In the genomic region with DNA sequence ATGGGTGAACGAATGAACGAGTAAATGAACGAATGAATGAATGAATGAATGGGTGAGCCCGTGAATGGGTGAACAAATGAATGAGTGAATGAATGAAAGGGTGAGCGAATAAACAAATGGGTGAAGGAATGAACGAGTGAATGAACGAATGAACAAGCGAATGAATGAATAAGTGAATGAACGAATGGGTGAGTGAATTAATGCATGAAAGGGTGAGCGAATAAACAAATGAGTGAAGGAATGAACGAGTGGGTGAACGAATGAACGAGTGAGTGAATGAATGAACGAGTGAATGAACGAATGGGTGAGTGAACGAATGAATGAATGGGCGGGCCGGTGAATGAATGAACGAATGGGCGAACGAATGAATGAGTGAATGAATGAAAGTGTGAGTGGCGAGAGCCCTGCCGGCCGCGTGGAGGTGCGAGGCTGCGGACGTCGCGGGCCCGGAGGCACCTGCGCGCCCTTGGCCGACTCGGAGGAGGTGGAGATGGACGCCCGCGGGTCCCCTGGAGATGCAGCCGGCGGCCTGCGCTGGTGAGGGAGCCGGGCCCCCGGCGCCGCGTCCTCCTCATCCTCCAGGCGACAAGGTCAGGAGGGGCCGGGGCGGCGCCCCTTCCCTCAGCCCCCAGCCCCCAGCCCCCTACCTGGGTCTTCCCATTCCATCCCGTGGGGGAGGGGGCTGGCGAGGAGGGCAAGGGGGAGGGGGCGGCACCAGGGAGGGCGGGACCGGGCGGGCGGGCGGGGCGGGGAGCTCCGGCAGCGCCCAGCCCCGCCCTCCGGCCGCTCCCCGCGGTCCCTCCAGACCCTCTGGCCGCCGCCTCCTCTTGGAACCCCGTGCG, we compare ENCODE assay signal across 2 cellular contexts.
TF ChIP-seq lines count a peak whose summit lies in the region.

No MANE protein-coding gene starts in this region.

TF ChIP-seq in HEK293, 187 proteins besides CTCF, POLR2A, EP300 and RAD21 (continued from another document and continues in another):
- TF ChIP-seq, protein P1, sequence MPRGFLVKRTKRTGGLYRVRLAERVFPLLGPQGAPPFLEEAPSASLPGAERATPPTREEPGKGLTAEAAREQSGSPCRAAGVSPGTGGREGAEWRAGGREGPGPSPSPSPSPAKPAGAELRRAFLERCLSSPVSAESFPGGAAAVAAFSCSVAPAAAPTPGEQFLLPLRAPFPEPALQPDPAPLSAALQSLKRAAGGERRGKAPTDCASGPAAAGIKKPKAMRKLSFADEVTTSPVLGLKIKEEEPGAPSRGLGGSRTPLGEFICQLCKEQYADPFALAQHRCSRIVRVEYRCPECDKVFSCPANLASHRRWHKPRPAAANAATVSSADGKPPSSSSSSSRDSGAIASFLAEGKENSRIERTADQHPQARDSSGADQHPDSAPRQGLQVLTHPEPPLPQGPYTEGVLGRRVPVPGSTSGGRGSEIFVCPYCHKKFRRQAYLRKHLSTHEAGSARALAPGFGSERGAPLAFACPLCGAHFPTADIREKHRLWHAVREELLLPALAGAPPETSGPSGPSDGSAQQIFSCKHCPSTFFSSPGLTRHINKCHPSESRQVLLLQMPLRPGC (tag by site-specific recombination; IDR thresholded peaks at IDR 0.05) = peak; percentile 69; the same call in 1 of the 2 replicates
- TF ChIP-seq ZNF701 (tag by site-specific recombination; IDR thresholded peaks at IDR 0.05) = no peak
- no peak for TF ChIP-seq ZNF138 (tag by site-specific recombination; IDR thresholded peaks at IDR 0.05; ENCODE audit: borderline replicate concordance)
- TF ChIP-seq, protein P2, sequence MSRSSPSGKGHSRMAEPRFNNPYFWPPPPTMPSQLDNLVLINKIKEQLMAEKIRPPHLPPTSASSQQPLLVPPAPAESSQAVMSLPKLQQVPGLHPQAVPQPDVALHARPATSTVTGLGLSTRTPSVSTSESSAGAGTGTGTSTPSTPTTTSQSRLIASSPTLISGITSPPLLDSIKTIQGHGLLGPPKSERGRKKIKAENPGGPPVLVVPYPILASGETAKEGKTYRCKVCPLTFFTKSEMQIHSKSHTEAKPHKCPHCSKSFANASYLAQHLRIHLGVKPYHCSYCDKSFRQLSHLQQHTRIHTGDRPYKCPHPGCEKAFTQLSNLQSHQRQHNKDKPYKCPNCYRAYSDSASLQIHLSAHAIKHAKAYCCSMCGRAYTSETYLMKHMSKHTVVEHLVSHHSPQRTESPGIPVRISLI (tag by site-specific recombination; IDR thresholded peaks at IDR 0.05) = no peak
- no peak for TF ChIP-seq ZSCAN30 (tag by site-specific recombination; IDR thresholded peaks at IDR 0.05)
- TF ChIP-seq ZNF354C (tag by site-specific recombination; IDR thresholded peaks at IDR 0.05; ENCODE audit: borderline replicate concordance, low read depth) = no peak
- no peak for TF ChIP-seq ZNF423 (tag by site-specific recombination; IDR thresholded peaks at IDR 0.05)
- TF ChIP-seq, protein P3, sequence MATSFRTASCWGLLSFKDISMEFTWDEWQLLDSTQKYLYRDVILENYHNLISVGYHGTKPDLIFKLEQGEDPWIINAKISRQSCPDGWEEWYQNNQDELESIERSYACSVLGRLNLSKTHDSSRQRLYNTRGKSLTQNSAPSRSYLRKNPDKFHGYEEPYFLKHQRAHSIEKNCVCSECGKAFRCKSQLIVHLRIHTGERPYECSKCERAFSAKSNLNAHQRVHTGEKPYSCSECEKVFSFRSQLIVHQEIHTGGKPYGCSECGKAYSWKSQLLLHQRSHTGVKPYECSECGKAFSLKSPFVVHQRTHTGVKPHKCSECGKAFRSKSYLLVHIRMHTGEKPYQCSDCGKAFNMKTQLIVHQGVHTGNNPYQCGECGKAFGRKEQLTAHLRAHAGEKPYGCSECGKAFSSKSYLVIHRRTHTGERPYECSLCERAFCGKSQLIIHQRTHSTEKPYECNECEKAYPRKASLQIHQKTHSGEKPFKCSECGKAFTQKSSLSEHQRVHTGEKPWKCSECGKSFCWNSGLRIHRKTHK (tag by site-specific recombination; IDR thresholded peaks at IDR 0.05) = no peak
- TF ChIP-seq, protein P4, sequence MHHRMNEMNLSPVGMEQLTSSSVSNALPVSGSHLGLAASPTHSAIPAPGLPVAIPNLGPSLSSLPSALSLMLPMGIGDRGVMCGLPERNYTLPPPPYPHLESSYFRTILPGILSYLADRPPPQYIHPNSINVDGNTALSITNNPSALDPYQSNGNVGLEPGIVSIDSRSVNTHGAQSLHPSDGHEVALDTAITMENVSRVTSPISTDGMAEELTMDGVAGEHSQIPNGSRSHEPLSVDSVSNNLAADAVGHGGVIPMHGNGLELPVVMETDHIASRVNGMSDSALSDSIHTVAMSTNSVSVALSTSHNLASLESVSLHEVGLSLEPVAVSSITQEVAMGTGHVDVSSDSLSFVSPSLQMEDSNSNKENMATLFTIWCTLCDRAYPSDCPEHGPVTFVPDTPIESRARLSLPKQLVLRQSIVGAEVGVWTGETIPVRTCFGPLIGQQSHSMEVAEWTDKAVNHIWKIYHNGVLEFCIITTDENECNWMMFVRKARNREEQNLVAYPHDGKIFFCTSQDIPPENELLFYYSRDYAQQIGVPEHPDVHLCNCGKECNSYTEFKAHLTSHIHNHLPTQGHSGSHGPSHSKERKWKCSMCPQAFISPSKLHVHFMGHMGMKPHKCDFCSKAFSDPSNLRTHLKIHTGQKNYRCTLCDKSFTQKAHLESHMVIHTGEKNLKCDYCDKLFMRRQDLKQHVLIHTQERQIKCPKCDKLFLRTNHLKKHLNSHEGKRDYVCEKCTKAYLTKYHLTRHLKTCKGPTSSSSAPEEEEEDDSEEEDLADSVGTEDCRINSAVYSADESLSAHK (tag by site-specific recombination; IDR thresholded peaks at IDR 0.05) = no peak
- no peak for TF ChIP-seq ZNF23 (tag by site-specific recombination; IDR thresholded peaks at IDR 0.05; ENCODE audit: borderline replicate concordance)
- TF ChIP-seq, protein P5, sequence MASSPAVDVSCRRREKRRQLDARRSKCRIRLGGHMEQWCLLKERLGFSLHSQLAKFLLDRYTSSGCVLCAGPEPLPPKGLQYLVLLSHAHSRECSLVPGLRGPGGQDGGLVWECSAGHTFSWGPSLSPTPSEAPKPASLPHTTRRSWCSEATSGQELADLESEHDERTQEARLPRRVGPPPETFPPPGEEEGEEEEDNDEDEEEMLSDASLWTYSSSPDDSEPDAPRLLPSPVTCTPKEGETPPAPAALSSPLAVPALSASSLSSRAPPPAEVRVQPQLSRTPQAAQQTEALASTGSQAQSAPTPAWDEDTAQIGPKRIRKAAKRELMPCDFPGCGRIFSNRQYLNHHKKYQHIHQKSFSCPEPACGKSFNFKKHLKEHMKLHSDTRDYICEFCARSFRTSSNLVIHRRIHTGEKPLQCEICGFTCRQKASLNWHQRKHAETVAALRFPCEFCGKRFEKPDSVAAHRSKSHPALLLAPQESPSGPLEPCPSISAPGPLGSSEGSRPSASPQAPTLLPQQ (tag by site-specific recombination; IDR thresholded peaks at IDR 0.05) = 0 out of 2 replicates have a peak, but pooled peaks have one; percentile 10
- TF ChIP-seq, protein P6, sequence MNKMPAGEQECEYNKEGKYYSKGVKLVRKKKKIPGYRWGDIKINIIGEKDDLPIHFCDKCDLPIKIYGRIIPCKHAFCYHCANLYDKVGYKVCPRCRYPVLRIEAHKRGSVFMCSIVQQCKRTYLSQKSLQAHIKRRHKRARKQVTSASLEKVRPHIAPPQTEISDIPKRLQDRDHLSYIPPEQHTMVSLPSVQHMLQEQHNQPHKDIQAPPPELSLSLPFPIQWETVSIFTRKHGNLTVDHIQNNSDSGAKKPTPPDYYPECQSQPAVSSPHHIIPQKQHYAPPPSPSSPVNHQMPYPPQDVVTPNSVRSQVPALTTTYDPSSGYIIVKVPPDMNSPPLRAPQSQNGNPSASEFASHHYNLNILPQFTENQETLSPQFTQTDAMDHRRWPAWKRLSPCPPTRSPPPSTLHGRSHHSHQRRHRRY (tag by site-specific recombination; IDR thresholded peaks at IDR 0.05) = no peak
- TF ChIP-seq ZSCAN23 (tag by site-specific recombination; IDR thresholded peaks at IDR 0.05) = no peak

TF ChIP-seq in K562, 482 proteins besides CTCF, POLR2A, EP300 and RAD21 (continued from another document and continues in another):
- TF ChIP-seq RNF2 (IDR thresholded peaks at IDR 0.05) (no peak), HDAC1 (IDR thresholded peaks at IDR 0.05) (peak in 1 of 2 experiments; percentile 42; a peak in 1 of 4 replicates), TARDBP (IDR thresholded peaks at IDR 0.05) (no peak), KAT7 (CRISPR knock-in tag; IDR thresholded peaks at IDR 0.05; ENCODE audit: borderline replicate concordance) (no peak), CC2D1A (IDR thresholded peaks at IDR 0.05) (0 out of 2 replicates have a peak, but pooled peaks have one; percentile 37), POLR2H (tag; IDR thresholded peaks at IDR 0.05; ENCODE audit: low read depth) (no peak), SREBF2 (CRISPR knock-in tag; IDR thresholded peaks at IDR 0.05) (no peak), L3MBTL2 (IDR thresholded peaks at IDR 0.05) (peak; percentile 91), KDM5B (IDR thresholded peaks at IDR 0.05; ENCODE audit: insufficient replicate concordance, low read depth, low read length) (no peak), TAF1 (IDR thresholded peaks at IDR 0.05; ENCODE audit: control insufficient read depth, extremely low read depth, insufficient read depth, low read length, severe bottlenecking) (no peak)
- TF ChIP-seq, protein P7, sequence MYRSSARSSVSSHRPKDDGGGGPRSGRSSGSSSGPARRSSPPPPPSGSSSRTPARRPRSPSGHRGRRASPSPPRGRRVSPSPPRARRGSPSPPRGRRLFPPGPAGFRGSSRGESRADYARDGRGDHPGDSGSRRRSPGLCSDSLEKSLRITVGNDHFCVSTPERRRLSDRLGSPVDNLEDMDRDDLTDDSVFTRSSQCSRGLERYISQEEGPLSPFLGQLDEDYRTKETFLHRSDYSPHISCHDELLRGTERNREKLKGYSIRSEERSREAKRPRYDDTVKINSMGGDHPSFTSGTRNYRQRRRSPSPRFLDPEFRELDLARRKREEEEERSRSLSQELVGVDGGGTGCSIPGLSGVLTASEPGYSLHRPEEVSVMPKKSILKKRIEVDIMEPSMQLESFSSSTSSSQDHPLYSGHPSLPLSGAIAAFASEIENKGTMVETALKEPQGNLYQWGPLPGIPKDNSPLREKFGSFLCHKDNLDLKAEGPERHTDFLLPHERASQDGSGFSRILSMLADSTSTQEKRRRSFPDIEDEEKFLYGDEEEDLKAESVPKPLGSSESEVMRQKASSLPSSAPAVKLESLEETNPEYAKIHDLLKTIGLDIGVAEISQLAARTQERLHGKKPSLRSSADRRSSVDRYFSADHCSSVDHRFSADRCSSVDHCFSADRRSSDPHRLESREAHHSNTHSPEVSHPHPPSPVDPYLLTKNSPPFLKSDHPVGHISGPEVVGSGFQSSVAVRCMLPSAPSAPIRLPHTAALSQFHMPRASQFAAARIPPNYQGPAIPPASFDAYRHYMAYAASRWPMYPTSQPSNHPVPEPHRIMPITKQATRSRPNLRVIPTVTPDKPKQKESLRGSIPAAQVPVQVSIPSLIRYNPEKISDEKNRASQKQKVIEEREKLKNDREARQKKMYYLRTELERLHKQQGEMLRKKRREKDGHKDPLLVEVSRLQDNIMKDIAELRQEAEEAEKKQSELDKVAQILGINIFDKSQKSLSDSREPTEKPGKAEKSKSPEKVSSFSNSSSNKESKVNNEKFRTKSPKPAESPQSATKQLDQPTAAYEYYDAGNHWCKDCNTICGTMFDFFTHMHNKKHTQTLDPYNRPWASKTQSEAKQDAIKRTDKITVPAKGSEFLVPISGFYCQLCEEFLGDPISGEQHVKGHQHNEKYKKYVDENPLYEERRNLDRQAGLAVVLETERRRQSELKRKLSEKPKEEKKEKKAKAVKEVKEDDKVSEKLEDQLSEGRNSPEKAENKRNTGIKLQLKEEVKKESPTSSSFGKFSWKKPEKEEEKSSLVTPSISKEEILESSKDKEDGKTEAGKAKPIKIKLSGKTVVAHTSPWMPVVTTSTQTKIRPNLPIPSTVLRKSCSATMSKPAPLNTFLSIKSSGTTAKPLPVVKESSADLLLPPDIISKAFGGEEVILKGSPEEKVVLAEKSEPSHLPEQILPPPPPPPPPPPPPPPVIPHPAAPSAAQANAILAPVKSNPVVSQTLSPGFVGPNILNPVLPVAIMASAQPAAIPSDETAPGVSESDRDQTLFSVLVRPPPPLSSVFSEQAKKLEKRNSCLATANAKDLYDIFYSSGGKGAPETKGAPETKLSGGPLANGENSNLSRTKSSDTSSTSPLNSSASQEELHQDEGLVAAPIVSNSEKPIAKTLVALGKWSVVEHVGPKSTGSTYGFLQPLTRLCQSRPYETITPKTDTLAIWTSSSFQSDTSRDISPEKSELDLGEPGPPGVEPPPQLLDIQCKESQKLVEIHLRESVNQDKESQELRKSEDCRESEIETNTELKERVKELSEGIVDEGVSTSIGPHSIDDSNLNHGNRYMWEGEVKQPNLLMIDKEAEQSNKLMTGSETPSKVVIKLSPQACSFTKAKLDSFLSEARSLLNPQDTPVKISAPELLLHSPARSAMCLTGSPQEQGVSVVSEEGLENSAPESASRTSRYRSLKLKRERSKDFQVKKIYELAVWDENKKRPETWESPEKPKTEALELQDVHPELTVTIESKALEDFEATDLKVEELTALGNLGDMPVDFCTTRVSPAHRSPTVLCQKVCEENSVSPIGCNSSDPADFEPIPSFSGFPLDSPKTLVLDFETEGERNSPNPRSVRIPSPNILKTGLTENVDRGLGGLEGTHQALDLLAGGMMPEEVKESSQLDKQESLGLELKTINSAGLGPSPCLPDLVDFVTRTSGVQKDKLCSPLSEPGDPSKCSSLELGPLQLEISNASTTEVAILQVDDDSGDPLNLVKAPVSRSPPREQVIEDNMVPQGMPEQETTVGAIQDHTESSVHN (IDR thresholded peaks at IDR 0.05; ENCODE audit: borderline replicate concordance in 1 of 2, low read depth in 1 of 2) = peak in 1 of 2 experiments; percentile 84; a peak in 2 of 4 replicates
- TF ChIP-seq, protein P8, sequence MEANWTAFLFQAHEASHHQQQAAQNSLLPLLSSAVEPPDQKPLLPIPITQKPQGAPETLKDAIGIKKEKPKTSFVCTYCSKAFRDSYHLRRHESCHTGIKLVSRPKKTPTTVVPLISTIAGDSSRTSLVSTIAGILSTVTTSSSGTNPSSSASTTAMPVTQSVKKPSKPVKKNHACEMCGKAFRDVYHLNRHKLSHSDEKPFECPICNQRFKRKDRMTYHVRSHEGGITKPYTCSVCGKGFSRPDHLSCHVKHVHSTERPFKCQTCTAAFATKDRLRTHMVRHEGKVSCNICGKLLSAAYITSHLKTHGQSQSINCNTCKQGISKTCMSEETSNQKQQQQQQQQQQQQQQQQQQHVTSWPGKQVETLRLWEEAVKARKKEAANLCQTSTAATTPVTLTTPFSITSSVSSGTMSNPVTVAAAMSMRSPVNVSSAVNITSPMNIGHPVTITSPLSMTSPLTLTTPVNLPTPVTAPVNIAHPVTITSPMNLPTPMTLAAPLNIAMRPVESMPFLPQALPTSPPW (CRISPR knock-in tag; IDR thresholded peaks at IDR 0.05) = peak; percentile 9; the same call in 1 of the 2 replicates
- TF ChIP-seq, protein P9, sequence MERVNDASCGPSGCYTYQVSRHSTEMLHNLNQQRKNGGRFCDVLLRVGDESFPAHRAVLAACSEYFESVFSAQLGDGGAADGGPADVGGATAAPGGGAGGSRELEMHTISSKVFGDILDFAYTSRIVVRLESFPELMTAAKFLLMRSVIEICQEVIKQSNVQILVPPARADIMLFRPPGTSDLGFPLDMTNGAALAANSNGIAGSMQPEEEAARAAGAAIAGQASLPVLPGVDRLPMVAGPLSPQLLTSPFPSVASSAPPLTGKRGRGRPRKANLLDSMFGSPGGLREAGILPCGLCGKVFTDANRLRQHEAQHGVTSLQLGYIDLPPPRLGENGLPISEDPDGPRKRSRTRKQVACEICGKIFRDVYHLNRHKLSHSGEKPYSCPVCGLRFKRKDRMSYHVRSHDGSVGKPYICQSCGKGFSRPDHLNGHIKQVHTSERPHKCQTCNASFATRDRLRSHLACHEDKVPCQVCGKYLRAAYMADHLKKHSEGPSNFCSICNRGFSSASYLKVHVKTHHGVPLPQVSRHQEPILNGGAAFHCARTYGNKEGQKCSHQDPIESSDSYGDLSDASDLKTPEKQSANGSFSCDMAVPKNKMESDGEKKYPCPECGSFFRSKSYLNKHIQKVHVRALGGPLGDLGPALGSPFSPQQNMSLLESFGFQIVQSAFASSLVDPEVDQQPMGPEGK (CRISPR knock-in tag; IDR thresholded peaks at IDR 0.05; ENCODE audit: borderline replicate concordance) = no peak
